In genomic region chrX:43643662-43644061, GRCh38 we compare ENCODE assay signal across 19 cellular contexts.
DNase-seq lines count a peak whose midpoint lies in the region; ATAC-seq and TF ChIP-seq lines count a peak whose summit lies in the region.
"Had no signal": no experiment of that assay in that cellular context is flagged by ENCODE, and none has a peak within 500 bp of the region (broad histone marks: within the 10 kb centered on the region; RNA-seq: fewer than 3 reads in every experiment).

No MANE protein-coding gene starts in this region.

- H3K36me3 ChIP-seq in RWPE2 (ENCODE audit: low read depth) = no peaks in the 10 kb centered on the region
- H3K36me3 ChIP-seq in muscle layer of duodenum (ENCODE audit: control insufficient read depth in 1 of 2, insufficient read depth in 2 of 2, low read length in 2 of 2) = no peaks in the 10 kb centered on the region
- H3K36me3 ChIP-seq: pancreas, right atrium auricular region, suprapubic skin had no signal

- H3K27ac ChIP-seq in RWPE2 (ENCODE audit: poor library complexity, severe bottlenecking) (peak overlapping the region; percentile 22), muscle layer of duodenum (ENCODE audit: low read length) (peak overlapping the region; percentile 8)
- H3K27ac ChIP-seq: pancreas, right atrium auricular region, RWPE1 had no signal

- ATAC-seq in RWPE2 (ENCODE audit: low read depth) (no peak), GM19463 (IDR thresholded peaks at IDR 0.05; ENCODE audit: unreplicated experiment) (no peak)
- ATAC-seq: K562, T-helper 17 cell had no signal

- H3K4me1 ChIP-seq in RWPE2 (ENCODE audit: insufficient read depth, poor library complexity, severe bottlenecking) (no peaks in the 10 kb centered on the region), muscle layer of duodenum (ENCODE audit: control insufficient read depth in 1 of 2, insufficient read depth in 2 of 2, low read length in 2 of 2) (peaks cover 3 to 7% of the 10 kb centered on the region in 2 donors)
- H3K4me1 ChIP-seq: pancreas, right atrium auricular region had no signal

- peak; percentile 54 for DNase-seq in OCI-M1 (lab: John Stamatoyannopoulos, UW)
- no peak for DNase-seq in RWPE2 (ENCODE audit: low spot score)
- DNase-seq in epithelial cell of esophagus (ENCODE audit: low read depth) = peak; percentile 25
- no peak for DNase-seq in NCI-H1417 treated with DMSO at 0.1 percent for 48 hours (lab: John Stamatoyannopoulos, UW)
- DNase-seq in NCI-H446 (lab: John Stamatoyannopoulos, UW) = no peak
- DNase-seq: activated CD4-positive, alpha-beta T cell treated with anti-CD3 and anti-CD28 coated beads for 4 hours; DND-41; kidney; NCI-H2081 treated with DMSO at 0.1 percent for 48 hours; NCI-H748 treated with DMSO at 0.1 percent for 48 hours; pancreas; stimulated activated CD4-positive, alpha-beta T cell treated with anti-CD3 and anti-CD28 coated beads, Interleukin-2, amount 100 ng/mL, for 48 hours; T-helper 17 cell had no signal

- H3K27me3 ChIP-seq in RWPE2 (ENCODE audit: insufficient read depth, poor library complexity, severe bottlenecking) (no peaks in the 10 kb centered on the region), muscle layer of duodenum (ENCODE audit: low read depth, low read length) (no peaks in the 10 kb centered on the region)
- H3K27me3 ChIP-seq: right atrium auricular region, suprapubic skin had no signal

- TF ChIP-seq CTCF in RWPE2 (IDR thresholded peaks at IDR 0.05; ENCODE audit: poor library complexity, severe bottlenecking) = no peak
- TF ChIP-seq CTCF in epithelial cell of esophagus (IDR thresholded peaks at IDR 0.05; ENCODE audit: insufficient read depth, low read depth, low read length, missing control alignments) = no peak

- H3K4me3 ChIP-seq in RWPE2 (ENCODE audit: severe bottlenecking) (no peak overlapping the region), epithelial cell of esophagus (ENCODE audit: low read length) (no peak overlapping the region), muscle layer of duodenum (ENCODE audit: low read depth in 1 of 2, low read length in 2 of 2) (no peak overlapping the region)
- H3K4me3 ChIP-seq: K562, pancreas, right atrium auricular region, suprapubic skin had no signal

- H3K9me3 ChIP-seq in RWPE2 (ENCODE audit: severe bottlenecking) = no peaks in the 10 kb centered on the region
- H3K9me3 ChIP-seq in muscle layer of duodenum (ENCODE audit: control insufficient read depth in 1 of 2, low read length in 2 of 2) = no peaks in the 10 kb centered on the region
- H3K9me3 ChIP-seq: pancreas, right atrium auricular region, suprapubic skin had no signal

Comparison
In these comparisons a context has a peak if more than half of its experiments do, and no peak if none do; other contexts are left out.
1. DNase-seq: peak in OCI-M1 (single experiment) and epithelial cell of esophagus (single experiment); none in RWPE2 (single experiment), NCI-H1417 treated with DMSO at 0.1 percent for 48 hours (single experiment) and NCI-H446 (0 of 2).